ENCODE assay signal across 8 cellular contexts in the genomic region with DNA sequence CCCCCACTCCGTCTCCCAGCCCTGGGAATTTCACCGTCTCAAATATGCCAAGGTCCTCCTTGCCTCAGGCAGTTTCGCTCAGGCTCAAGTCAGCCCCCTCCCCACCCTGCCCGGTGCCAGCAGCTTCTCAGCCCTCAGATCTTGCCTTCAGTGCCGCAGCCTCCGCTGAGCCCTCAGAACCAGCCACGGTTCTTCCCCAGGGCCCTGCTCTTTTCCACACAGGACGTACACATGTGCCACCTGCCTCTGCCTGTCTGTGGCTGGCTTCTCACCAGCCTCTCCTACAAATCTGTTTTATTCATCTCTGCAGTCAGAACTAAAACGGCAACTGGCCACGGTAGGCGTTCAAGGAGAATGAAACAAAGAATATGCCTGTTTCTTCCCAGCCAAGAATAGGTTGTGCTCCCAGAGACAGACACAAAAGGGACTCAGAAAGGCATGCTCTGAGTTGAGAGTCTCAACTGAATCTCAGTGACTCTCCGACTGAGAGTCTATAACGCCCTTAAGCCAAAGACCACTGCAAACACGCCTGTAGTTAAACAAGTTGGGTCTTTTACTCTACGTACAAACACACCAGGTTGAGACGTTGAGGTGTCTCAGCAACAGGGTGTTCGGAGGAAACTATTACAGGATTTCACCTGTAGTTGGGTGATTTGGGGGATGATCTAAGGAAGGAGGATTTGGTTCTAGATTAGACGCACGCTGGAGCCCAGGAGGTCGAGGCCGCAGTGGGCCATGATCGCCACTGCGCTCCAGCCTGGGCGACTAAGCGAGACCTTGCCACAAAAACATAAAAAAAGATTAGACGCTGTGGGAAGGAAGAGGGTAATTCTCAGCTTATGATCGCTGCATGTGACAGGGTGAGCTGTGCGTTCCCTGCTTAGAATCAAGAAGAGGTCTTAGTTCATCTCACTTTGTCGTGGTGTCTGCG. TPM values are rescaled to one million over a fixed set of nuclear protein-coding genes. Genes with fewer than 3 reads are reported as not detected.
DNase-seq lines count a peak whose midpoint lies in the region; ATAC-seq lines count a peak whose summit lies in the region.

No MANE protein-coding gene starts in this region.

- intact Hi-C loops in activated CD4-positive, alpha-beta memory T cell treated with anti-CD3 and anti-CD28 coated beads for 36 hours (cut with micrococcal nuclease) = loop anchor here (1.0 to 5.0 kb wide), 5 partner anchors 14 to 114 kb away; partner anchors contain the start of genes DPP7, MAN1B1, RNF208 and TUBB4B

- no peak overlapping the region; the same call in 1 of the 2 replicates for H3K27ac ChIP-seq in ACC112 (ENCODE audit: low read depth, low read length)

- H3K4me1 Mint-ChIP-seq in activated CD4-positive, alpha-beta memory T cell treated with anti-CD3 and anti-CD28 coated beads for 36 hours (ENCODE audit: low read depth) = peaks cover 20% of the 10 kb centered on the region

- DNase-seq in H7 (peak; percentile 51), SW 1271 (lab: John Stamatoyannopoulos, UW) (no peak)
- DNase-seq in activated CD4-positive, alpha-beta memory T cell treated with anti-CD3 and anti-CD28 coated beads for 36 hours = peak; percentile 58
- peak; percentile 38 for DNase-seq in stimulated activated naive CD8-positive, alpha-beta T cell treated with anti-CD3 and anti-CD28 coated beads, Interleukin-15, Interleukin-2, amounts not matched to agents 100 U/mL and 50 U/mL, for 24 hours

- H2AFZ ChIP-seq in ACC112 (ENCODE audit: low read length, unreplicated experiment) = no peak overlapping the region

- no peaks in the 10 kb centered on the region for H3K27me3 ChIP-seq in ACC112 (ENCODE audit: insufficient read depth, low read length)
- peaks cover 8% of the 10 kb centered on the region for H3K27me3 ChIP-seq in H7 (ENCODE audit: control insufficient read depth, insufficient read depth, low read length)

- H3K79me2 ChIP-seq in ACC112 (ENCODE audit: control insufficient read depth, insufficient read depth, low read length, unreplicated experiment) = peaks cover 25% of the 10 kb centered on the region

- H3K4me3 ChIP-seq in ACC112 (ENCODE audit: low read depth, low read length) = peak overlapping the region; percentile 80
- peak overlapping the region; percentile 81 for H3K4me3 ChIP-seq in H7 (ENCODE audit: insufficient read depth, low read depth, low read length)
- peak overlapping the region; percentile 81 for H3K4me3 ChIP-seq in iPS-11a (ENCODE audit: low read depth, low read length)

- peaks cover 2% of the 10 kb centered on the region for H3K36me3 Mint-ChIP-seq in activated CD4-positive, alpha-beta memory T cell treated with anti-CD3 and anti-CD28 coated beads for 36 hours

- H3K4me3 Mint-ChIP-seq in activated CD4-positive, alpha-beta memory T cell treated with anti-CD3 and anti-CD28 coated beads for 36 hours = peak overlapping the region; percentile 84

- CTCF ChIA-PET in activated CD4-positive, alpha-beta memory T cell treated with anti-CD3 and anti-CD28 coated beads for 36 hours (lab: Charles Lee) = interaction anchor here (1.0 to 2.7 kb wide), 14 partner anchors 9 to 112 kb away, joined by 3 to 11 read pairs (median 5); partner anchors contain the start of genes ANAPC2, RNF224, SSNA1 and TUBB4B

- ATAC-seq in stimulated activated naive CD8-positive, alpha-beta T cell treated with anti-CD3 and anti-CD28 coated beads, Interleukin-15, Interleukin-2, amounts not matched to agents 100 U/mL and 50 U/mL, for 24 hours = no peak
- ATAC-seq in HG03354 (IDR thresholded peaks at IDR 0.05; ENCODE audit: poor library complexity, severe bottlenecking, unreplicated experiment) = no peak
- ATAC-seq in GM21825 (IDR thresholded peaks at IDR 0.05; ENCODE audit: unreplicated experiment) = no peak

- POLR2A ChIA-PET in activated CD4-positive, alpha-beta memory T cell treated with anti-CD3 and anti-CD28 coated beads for 36 hours (lab: Charles Lee) = interaction anchor here (0.6 to 4.3 kb wide), 11 partner anchors 13 to 114 kb away, joined by 3 to 26 read pairs (median 7); partner anchors contain the start of genes ANAPC2, DPP7, RNF208 and SSNA1

- peaks cover 15% of the 10 kb centered on the region for H3K4me1 ChIP-seq in ACC112 (ENCODE audit: control insufficient read depth, insufficient read depth, low read length, unreplicated experiment)

- peak overlapping the region; percentile 87 for H3K27ac Mint-ChIP-seq in activated CD4-positive, alpha-beta memory T cell treated with anti-CD3 and anti-CD28 coated beads for 36 hours

- H3K27me3 Mint-ChIP-seq in activated CD4-positive, alpha-beta memory T cell treated with anti-CD3 and anti-CD28 coated beads for 36 hours = peaks cover 2% of the 10 kb centered on the region

- H3K9me3 Mint-ChIP-seq in activated CD4-positive, alpha-beta memory T cell treated with anti-CD3 and anti-CD28 coated beads for 36 hours = no peaks in the 10 kb centered on the region

- H3K36me3 ChIP-seq in ACC112 (ENCODE audit: insufficient read depth, low read length) (no peaks in the 10 kb centered on the region), H7 (replicated peaks; ENCODE audit: control insufficient read depth, insufficient read depth, low read length) (no peaks in the 10 kb centered on the region)

RNA-seq across cellular contexts. Expression of gene GRIN1, which starts 10.5 kb away (rescaled TPM):
- 0.33 and 0.52 TPM in 2 replicates for total RNA-seq in H7 (2014; rRNA removed; shearing (Covaris generic))
- total RNA-seq in activated CD4-positive, alpha-beta memory T cell treated with anti-CD3 and anti-CD28 coated beads for 36 hours = not detected

RNA-seq across cellular contexts. Expression of gene DPP7, which starts 13.9 kb away (rescaled TPM):
- total RNA-seq in H7 (2014; rRNA removed; shearing (Covaris generic)) = 15.8 and 18.2 TPM in 2 replicates
- 100 to 1,000 TPM; 195 to 208 TPM for total RNA-seq in activated CD4-positive, alpha-beta memory T cell treated with anti-CD3 and anti-CD28 coated beads for 36 hours

RNA-seq across cellular contexts. Expression of gene LRRC26, which starts 41.4 kb away (rescaled TPM):
- 0.59 and 0.67 TPM in 2 replicates for total RNA-seq in H7 (2014; rRNA removed; shearing (Covaris generic))
- not detected for total RNA-seq in activated CD4-positive, alpha-beta memory T cell treated with anti-CD3 and anti-CD28 coated beads for 36 hours

RNA-seq across cellular contexts. Expression of gene MAN1B1, which starts 41.6 kb away (rescaled TPM):
- total RNA-seq in H7 (2014; rRNA removed; shearing (Covaris generic)) = 70.5 and 70.9 TPM in 2 replicates
- 10 to 100 TPM; 32.9 to 33.1 TPM for total RNA-seq in activated CD4-positive, alpha-beta memory T cell treated with anti-CD3 and anti-CD28 coated beads for 36 hours

RNA-seq across cellular contexts. Expression of gene TMEM210, which starts 43.4 kb away (rescaled TPM):
- total RNA-seq in H7 (2014; rRNA removed; shearing (Covaris generic)) = not detected in 2 replicates
- not detected for total RNA-seq in activated CD4-positive, alpha-beta memory T cell treated with anti-CD3 and anti-CD28 coated beads for 36 hours

Comparison
In these comparisons a context has a peak if more than half of its experiments do, and no peak if none do; other contexts are left out.
1. DNase-seq: peak in H7 (single experiment), activated CD4-positive, alpha-beta memory T cell treated with anti-CD3 and anti-CD28 coated beads for 36 hours (single experiment) and stimulated activated naive CD8-positive, alpha-beta T cell treated with anti-CD3 and anti-CD28 coated beads, Interleukin-15, Interleukin-2, amounts not matched to agents 100 U/mL and 50 U/mL, for 24 hours (single experiment); none in SW 1271 (0 of 2).
2. RNA of gene DPP7, which starts 13.9 kb away (total RNA-seq): 195 to 208 TPM in activated CD4-positive, alpha-beta memory T cell treated with anti-CD3 and anti-CD28 coated beads for 36 hours; 15.8 to 18.2 TPM in H7; every median in the first group is over 10 times any median in the second.
3. Peak in every context shown above with its lines, with median percentiles within 50 percentile points of each other: H3K4me3 ChIP-seq.